Comparison of ENCODE assay signal across 10 cellular contexts in the genomic region with DNA sequence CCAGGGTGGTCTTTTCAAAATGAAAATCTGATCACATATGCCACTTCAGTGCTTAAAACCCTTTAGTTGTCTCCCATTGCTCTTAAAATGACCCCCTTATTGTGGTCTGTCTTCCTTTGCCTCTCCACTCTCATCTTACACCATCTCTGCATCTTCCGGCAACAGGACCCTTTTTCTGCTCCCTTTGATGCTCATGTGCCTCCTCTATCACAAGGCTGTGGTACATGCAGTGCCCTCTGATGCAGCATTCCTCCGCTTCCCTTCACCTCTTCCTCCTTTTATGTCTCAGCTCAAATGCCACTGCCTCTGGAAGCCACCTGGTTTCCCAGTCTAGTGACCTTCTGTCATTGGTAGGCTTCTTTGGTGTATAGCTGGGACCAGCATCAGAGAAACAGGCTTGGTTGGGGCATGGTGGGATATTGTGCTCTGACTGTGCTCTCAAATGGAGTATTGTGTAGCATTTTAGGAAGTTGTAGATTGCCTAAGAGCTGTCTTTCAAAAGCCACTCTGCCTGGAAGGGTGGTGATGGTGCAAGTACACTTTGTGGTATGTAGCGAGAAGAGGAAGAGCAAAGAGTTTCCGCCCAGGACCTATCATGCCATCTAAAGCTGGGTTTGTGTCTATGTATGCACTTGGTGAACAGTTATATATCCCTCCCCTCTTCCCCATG. TPM values are rescaled to one million over a fixed set of nuclear protein-coding genes. Genes with fewer than 3 reads are reported as not detected.
DNase-seq lines count a peak whose midpoint lies in the region; ATAC-seq and TF ChIP-seq lines count a peak whose summit lies in the region.
"Had no signal": no experiment of that assay in that cellular context is flagged by ENCODE, and none has a peak within 500 bp of the region (broad histone marks: within the 10 kb centered on the region; RNA-seq: fewer than 3 reads in every experiment).

No MANE protein-coding gene starts in this region.

- H3K4me3 ChIP-seq in thymus (ENCODE audit: low read length) (peak overlapping the region; percentile 19), suprapubic skin (no peak overlapping the region)
- H3K4me3 ChIP-seq: tibial artery had no signal

- CTCF ChIA-PET in activated naive CD4-positive, alpha-beta T cell treated with anti-CD3 and anti-CD28 coated beads, Interleukin-2, amount 10 ng/mL, durations not matched to agents 7 days and 5 days (lab: Charles Lee) = interaction anchor here (0.9 to 4.9 kb wide), 12 partner anchors 12 to 85 kb away, joined by 3 to 47 read pairs (median 5); partner anchors contain the start of gene ARHGAP26

- H3K9me3 Mint-ChIP-seq in activated naive CD4-positive, alpha-beta T cell treated with anti-CD3 and anti-CD28 coated beads, Interleukin-2, amount 10 ng/mL, durations not matched to agents 7 days and 5 days = no peaks in the 10 kb centered on the region

- peaks cover 76% of the 10 kb centered on the region for H3K4me1 Mint-ChIP-seq in activated naive CD4-positive, alpha-beta T cell treated with anti-CD3 and anti-CD28 coated beads, Interleukin-2, amount 10 ng/mL, durations not matched to agents 7 days and 5 days
- peaks cover 42% of the 10 kb centered on the region for H3K4me1 Mint-ChIP-seq in T-helper 17 cell

- H3K9me3 ChIP-seq in T-helper 17 cell (ENCODE audit: control insufficient read depth, low read length, poor library complexity, severe bottlenecking) = no peaks in the 10 kb centered on the region
- no peaks in the 10 kb centered on the region for H3K9me3 ChIP-seq in thymus (ENCODE audit: control insufficient read depth)
- no peaks in the 10 kb centered on the region for H3K9me3 ChIP-seq in suprapubic skin
- H3K9me3 ChIP-seq: tibial artery had no signal

- H3K4me1 ChIP-seq in thymus (ENCODE audit: control insufficient read depth, insufficient read depth, low read length) (peaks cover 60% of the 10 kb centered on the region), suprapubic skin (peaks cover 3% of the 10 kb centered on the region)

- H3K27me3 Mint-ChIP-seq in activated naive CD4-positive, alpha-beta T cell treated with anti-CD3 and anti-CD28 coated beads, Interleukin-2, amount 10 ng/mL, durations not matched to agents 7 days and 5 days = no peaks in the 10 kb centered on the region
- no peaks in the 10 kb centered on the region for H3K27me3 Mint-ChIP-seq in T-helper 17 cell

- H3K36me3 Mint-ChIP-seq in activated naive CD4-positive, alpha-beta T cell treated with anti-CD3 and anti-CD28 coated beads, Interleukin-2, amount 10 ng/mL, durations not matched to agents 7 days and 5 days = peaks cover 10% of the 10 kb centered on the region
- peaks cover 2% of the 10 kb centered on the region for H3K36me3 Mint-ChIP-seq in T-helper 17 cell (ENCODE audit: low read depth)

- ATAC-seq in T-helper 17 cell = peak; percentile 58
- peak; percentile 49 for ATAC-seq in left lobe of liver

- TF ChIP-seq EP300 in suprapubic skin (IDR thresholded peaks at IDR 0.05) = no peak

- H3K4me3 Mint-ChIP-seq in activated naive CD4-positive, alpha-beta T cell treated with anti-CD3 and anti-CD28 coated beads, Interleukin-2, amount 10 ng/mL, durations not matched to agents 7 days and 5 days = peak overlapping the region; percentile 7
- H3K4me3 Mint-ChIP-seq in T-helper 17 cell = peak overlapping the region; percentile 4

- H3K27ac Mint-ChIP-seq in activated naive CD4-positive, alpha-beta T cell treated with anti-CD3 and anti-CD28 coated beads, Interleukin-2, amount 10 ng/mL, durations not matched to agents 7 days and 5 days = peak overlapping the region; percentile 98
- H3K27ac Mint-ChIP-seq in T-helper 17 cell = peak overlapping the region; percentile 90

- H3K36me3 ChIP-seq in thymus (ENCODE audit: control insufficient read depth, insufficient read depth) = no peaks in the 10 kb centered on the region
- H3K36me3 ChIP-seq in suprapubic skin = no peaks in the 10 kb centered on the region
- H3K36me3 ChIP-seq: tibial artery had no signal

- WGBS in thymus = 5% methylated on average over 4 of the region's 4 CpGs
- 92% methylated on average over 4 of the region's 4 CpGs for WGBS in suprapubic skin

- H3K27ac ChIP-seq in thymus (ENCODE audit: low read depth) = peak overlapping the region; percentile 77
- H3K27ac ChIP-seq in suprapubic skin = no peak overlapping the region
- H3K27ac ChIP-seq: tibial artery had no signal

- DNase-seq in activated naive CD4-positive, alpha-beta T cell treated with anti-CD3 and anti-CD28 coated beads, Interleukin-2, amount 10 ng/mL, durations not matched to agents 7 days and 5 days = peak; percentile 50
- no peak for DNase-seq in activated naive CD4-positive, alpha-beta T cell treated with Interleukin-2 at 50 U/mL for 16 hours
- no peak for DNase-seq in T-helper 17 cell
- DNase-seq in left lobe of liver (ENCODE audit: low spot score) = peak; percentile 55
- no peak for DNase-seq in NCI-H226
- no peak for DNase-seq in NCI-H748 treated with DMSO at 0.1 percent for 48 hours (lab: John Stamatoyannopoulos, UW)
- DNase-seq in suprapubic skin (ENCODE audit: low spot score in 2 of 2) = no peak
- DNase-seq: effector CD8-positive, alpha-beta T cell had no signal

- H3K27me3 ChIP-seq in thymus (ENCODE audit: control insufficient read depth, insufficient read depth) = no peaks in the 10 kb centered on the region
- no peaks in the 10 kb centered on the region for H3K27me3 ChIP-seq in suprapubic skin
- H3K27me3 ChIP-seq: tibial artery had no signal

- TF ChIP-seq CTCF in suprapubic skin (IDR thresholded peaks at IDR 0.05) = no peak

- no peak for TF ChIP-seq POLR2A in suprapubic skin (IDR thresholded peaks at IDR 0.05)

RNA-seq across cellular contexts. Expression of gene ARHGAP26, which starts 28.1 kb away (rescaled TPM):
- total RNA-seq in T-helper 17 cell (10 to 100 TPM; 21.3 to 22.7 TPM), left lobe of liver (7.4 TPM), suprapubic skin (10 to 100 TPM; 11.1 to 36.1 (median 21.8) TPM)
- 15.1 TPM for polyA plus RNA-seq in thymus

Comparison
In these comparisons a context has a peak if more than half of its experiments do, and no peak if none do; other contexts are left out.
1. DNase-seq: peak in activated naive CD4-positive, alpha-beta T cell treated with anti-CD3 and anti-CD28 coated beads, Interleukin-2, amount 10 ng/mL, durations not matched to agents 7 days and 5 days (single experiment) and left lobe of liver (single experiment); none in activated naive CD4-positive, alpha-beta T cell treated with Interleukin-2 at 50 U/mL for 16 hours (single experiment), T-helper 17 cell (0 of 3), NCI-H226 (single experiment), NCI-H748 treated with DMSO at 0.1 percent for 48 hours (single experiment) and suprapubic skin (0 of 2).